ENCODE assay signal across 21 cellular contexts in genomic region chr10:58859541-58859940, GRCh38.
DNase-seq lines count a peak whose midpoint lies in the region; ATAC-seq and TF ChIP-seq lines count a peak whose summit lies in the region.
"Had no signal": no experiment of that assay in that cellular context is flagged by ENCODE, and none has a peak within 500 bp of the region (broad histone marks: within the 10 kb centered on the region; RNA-seq: fewer than 3 reads in every experiment).

No MANE protein-coding gene starts in this region.

- H3K4me3 ChIP-seq in AG10803 (ENCODE audit: low read length) (no peak overlapping the region), IMR-90 (ENCODE audit: insufficient read depth, low read depth, low read length) (no peak overlapping the region), choroid plexus epithelial cell (ENCODE audit: low read depth, low read length) (no peak overlapping the region)
- H3K4me3 ChIP-seq: BLaER1, GM23338, HAP-1, Peyer's patch, SJCRH30 had no signal

- ATAC-seq in IMR-90 (ENCODE audit: low read depth) (no peak), HG02610 (IDR thresholded peaks at IDR 0.05; ENCODE audit: unreplicated experiment) (no peak), foreskin keratinocyte (no peak)
- ATAC-seq: GM23338 had no signal

- H3K56ac ChIP-seq in IMR-90 (ENCODE audit: extremely low read depth, insufficient read depth, low read length): no peak overlapping the region

- TF ChIP-seq CTCF in AG10803 (conservative IDR thresholded peaks at IDR 0.05; ENCODE audit: low read length) (no peak), IMR-90 (conservative IDR thresholded peaks at IDR 0.05; ENCODE audit: low read depth, low read length) (no peak), choroid plexus epithelial cell (conservative IDR thresholded peaks at IDR 0.05; ENCODE audit: low read depth, low read length) (no peak), foreskin keratinocyte (conservative IDR thresholded peaks at IDR 0.05) (no peak)

- H3K4me1 ChIP-seq in IMR-90 (ENCODE audit: control insufficient read depth, insufficient read depth, low read length): peaks cover 9% of the 10 kb centered on the region
- H3K4me1 ChIP-seq in foreskin keratinocyte: no peaks in the 10 kb centered on the region
- H3K4me1 ChIP-seq: HAP-1, Peyer's patch had no signal

- no peaks in the 10 kb centered on the region for H3K79me1 ChIP-seq in IMR-90 (ENCODE audit: low read depth in 1 of 2, low read length in 2 of 2)

- H3K27ac ChIP-seq in IMR-90 (ENCODE audit: insufficient read depth, low read length) (no peak overlapping the region), foreskin keratinocyte (no peak overlapping the region)
- H3K27ac ChIP-seq: BLaER1, KMS-11, Peyer's patch, SJCRH30 had no signal

- H3K4ac ChIP-seq in IMR-90 (ENCODE audit: low read depth, low read length): no peak overlapping the region

- H2AFZ ChIP-seq in IMR-90 (replicated peaks; ENCODE audit: low read length, poor library complexity): no peak overlapping the region
- H2AFZ ChIP-seq: GM23338 had no signal

- no peak overlapping the region for H2BK15ac ChIP-seq in IMR-90 (ENCODE audit: low read depth, low read length)

- in situ Hi-C loops in IMR-90 (cut with MboI; ENCODE audit: low sequenced_read_pairs): no loop called here

- dilution Hi-C loops in IMR-90 (cut with HindIII; ENCODE audit: low sequenced_read_pairs, unreplicated experiment): no loop called here

- H3K9me3 ChIP-seq in IMR-90 (ENCODE audit: control insufficient read depth, insufficient read depth, low read length): no peaks in the 10 kb centered on the region; the same call in 1 of the 2 replicates
- H3K9me3 ChIP-seq: BLaER1, Caco-2, HAP-1, Peyer's patch had no signal

- no peak overlapping the region for H2BK120ac ChIP-seq in IMR-90 (ENCODE audit: low read depth, low read length)

- POLR2A ChIA-PET in IMR-90 (lab: Charles Lee; ENCODE audit: unreplicated experiment): no interaction called here

- no peak overlapping the region for H2AK5ac ChIP-seq in IMR-90 (ENCODE audit: low read depth, low read length)

- no peaks in the 10 kb centered on the region for H3K36me3 ChIP-seq in IMR-90 (ENCODE audit: control insufficient read depth, insufficient read depth, low read length)
- H3K36me3 ChIP-seq: BLaER1, Peyer's patch, SJCRH30 had no signal

- BruUV-seq in IMR-90 (replicated peaks; lab: Mats Ljungman, UMichigan): no TSS peak

- WGBS in IMR-90 (ENCODE audit: extremely low coverage in 2 of 2, insufficient read length in 1 of 2), 2 experiments: no CpG with 5 or more reads among the region's 2 CpGs

- no peak overlapping the region for H2AK9ac ChIP-seq in IMR-90 (replicated peaks; ENCODE audit: low read depth, low read length, poor library complexity)

- no peak overlapping the region for H3K23ac ChIP-seq in IMR-90 (ENCODE audit: low read depth, low read length)

- no peak overlapping the region for H3K14ac ChIP-seq in IMR-90 (replicated peaks; ENCODE audit: low read depth, low read length)

- H3K27me3 ChIP-seq in IMR-90 (ENCODE audit: control insufficient read depth, insufficient read depth, low read length) (no peaks in the 10 kb centered on the region), foreskin keratinocyte (no peaks in the 10 kb centered on the region)
- H3K27me3 ChIP-seq: BLaER1, Peyer's patch, SJCRH30 had no signal

- no peaks in the 10 kb centered on the region for H4K20me1 ChIP-seq in IMR-90 (ENCODE audit: insufficient read depth, low read length)
- H4K20me1 ChIP-seq: BLaER1 had no signal

- CTCF ChIA-PET in IMR-90 (lab: Yijun Ruan, JAX): no interaction called here

- TF ChIP-seq POLR2A in IMR-90 (IDR thresholded peaks at IDR 0.05; ENCODE audit: low read depth, low read length): no peak

- H4K91ac ChIP-seq in IMR-90 (ENCODE audit: insufficient read depth, low read depth, low read length): no peak overlapping the region

- no peak overlapping the region for H3K18ac ChIP-seq in IMR-90 (ENCODE audit: low read depth, low read length)

- no peak for TF ChIP-seq RAD21 in IMR-90 (IDR thresholded peaks at IDR 0.05; ENCODE audit: low read length)

- intact Hi-C loops in IMR-90 (cut with micrococcal nuclease): no loop called here

- H2BK5ac ChIP-seq in IMR-90 (ENCODE audit: low read depth, low read length, poor library complexity, severe bottlenecking): no peak overlapping the region

- H2BK20ac ChIP-seq in IMR-90 (ENCODE audit: low read depth, low read length): no peak overlapping the region

- H4K8ac ChIP-seq in IMR-90 (ENCODE audit: low read depth in 2 of 2, low read length in 2 of 2): no peak overlapping the region

- H3K9me1 ChIP-seq in IMR-90 (ENCODE audit: insufficient read depth, low read length): peaks cover 9% of the 10 kb centered on the region

- DNase-seq in AG10803 (ENCODE audit: low read depth) (peak; percentile 32), IMR-90 (peak; percentile 16), choroid plexus epithelial cell (ENCODE audit: low read depth) (peak; percentile 13), myocyte (ENCODE audit: low read depth) (peak; percentile 44), NOMO-1 treated with dmso at 0.1 percent for 144 hours (lab: John Stamatoyannopoulos, UW; ENCODE audit: unreplicated experiment) (no peak), foreskin keratinocyte (no peak)
- DNase-seq: Caco-2; CD4-positive, alpha-beta memory T cell; DND-41; NCI-H1694; NCI-H2081; NCI-H446 treated with DMSO at 0.1 percent for 48 hours; NK-92 treated with Interleukin-12 subunit alpha and Interleukin-12 subunit beta, amount 100 ng/mL, for 24 hours; Peyer's patch; SJCRH30; T-helper 1 cell had no signal

- no peak overlapping the region for H3K9ac ChIP-seq in IMR-90 (ENCODE audit: low read depth, low read length)
- H3K9ac ChIP-seq: BLaER1, KMS-11 had no signal

- no peak overlapping the region for H4K5ac ChIP-seq in IMR-90 (ENCODE audit: low read depth, low read length)

- no peak overlapping the region for H3K4me2 ChIP-seq in IMR-90 (ENCODE audit: low read depth, low read length)
- H3K4me2 ChIP-seq: BLaER1, GM23338, KMS-11 had no signal

TF ChIP-seq in IMR-90, 13 proteins besides CTCF, POLR2A, EP300 and RAD21:
- no peak for TF ChIP-seq MAZ (IDR thresholded peaks at IDR 0.05; ENCODE audit: borderline replicate concordance, low read depth, low read length)

Comparison
In these comparisons a context has a peak if more than half of its experiments do, and no peak if none do; other contexts are left out.
1. DNase-seq: peak in AG10803 (single experiment), IMR-90 (single experiment), choroid plexus epithelial cell (single experiment) and myocyte (single experiment); none in NOMO-1 treated with dmso at 0.1 percent for 144 hours (single experiment) and foreskin keratinocyte (0 of 2).